ENCODE assay signal across 16 cellular contexts in the genomic region with DNA sequence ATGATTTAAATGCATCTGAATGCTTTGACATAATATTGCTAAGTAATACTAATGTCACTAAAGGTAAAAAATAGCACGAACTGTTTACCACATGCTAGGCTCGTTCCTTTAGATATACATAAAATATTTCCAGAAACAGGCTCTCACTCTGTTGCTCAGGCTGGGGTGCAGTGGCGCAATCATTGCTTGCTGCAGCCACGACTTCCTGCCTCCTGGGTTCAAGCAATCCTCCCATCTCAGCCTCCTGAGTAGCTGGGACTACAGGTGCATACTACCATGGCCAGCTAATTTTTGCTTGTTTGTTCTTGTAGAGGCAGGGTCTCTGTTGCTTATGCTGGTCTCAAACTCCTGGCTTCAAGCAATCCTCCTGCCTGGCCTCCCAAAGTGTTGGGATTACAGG.
DNase-seq lines count a peak whose midpoint lies in the region; ATAC-seq, FAIRE-seq and TF ChIP-seq lines count a peak whose summit lies in the region.
"Had no signal": no experiment of that assay in that cellular context is flagged by ENCODE, and none has a peak within 500 bp of the region (broad histone marks: within the 10 kb centered on the region; RNA-seq: fewer than 3 reads in every experiment).

No MANE protein-coding gene starts in this region.

- POLR2A ChIA-PET in K562 (lab: Yijun Ruan, JAX) = no interaction called here
- POLR2A ChIA-PET in CD8-positive, alpha-beta memory T cell (lab: Charles Lee) = no interaction called here

- no peak overlapping the region for H3K4me3 ChIP-seq in K562
- H3K4me3 ChIP-seq in GM23338 = no peak overlapping the region
- H3K4me3 ChIP-seq in CD8-positive, alpha-beta memory T cell (ENCODE audit: low read length) = no peak overlapping the region
- H3K4me3 ChIP-seq: HAP-1 had no signal

- no TSS peak for BruUV-seq in K562 (replicated peaks; lab: Mats Ljungman, UMichigan)

- H3K36me3 ChIP-seq in K562 (ENCODE audit: control insufficient read depth, insufficient read depth, low read length) (peaks cover 6% of the 10 kb centered on the region; the same call in 2 of the 3 replicates), GM23338 (ENCODE audit: insufficient read depth) (no peaks in the 10 kb centered on the region)
- H3K36me3 ChIP-seq in CD8-positive, alpha-beta memory T cell (ENCODE audit: insufficient read depth, low read length) = no peaks in the 10 kb centered on the region
- H3K36me3 ChIP-seq: HAP-1 had no signal

- H3K27ac ChIP-seq in K562 (ENCODE audit: extremely low read depth, low read depth, low read length) (no peak overlapping the region), GM23338 (ENCODE audit: low read depth) (no peak overlapping the region)
- no peak overlapping the region for H3K27ac ChIP-seq in CD8-positive, alpha-beta memory T cell (ENCODE audit: low read depth, low read length)

- H3F3A ChIP-seq in GM23338 (replicated peaks; ENCODE audit: low read depth) = no peaks in the 10 kb centered on the region

- no peak for TF ChIP-seq POLR2A in K562 (conservative IDR thresholded peaks at IDR 0.05)

- CTCF ChIA-PET in K562 (lab: Yijun Ruan, JAX; ENCODE audit: low intra/inter-chr PET ratio) = no interaction called here
- CTCF ChIA-PET in CD8-positive, alpha-beta memory T cell (lab: Charles Lee) = interaction anchor here (1.5 kb wide), 1 partner anchor 22 kb away, joined by 3 read pairs; no protein-coding TSS in a partner anchor

- H3K79me2 ChIP-seq in K562 (ENCODE audit: control insufficient read depth, insufficient read depth, low read length) = 0 out of 3 replicates have a peak, but pooled peaks cover 3% of the 10 kb centered on the region
- peaks cover 19% of the 10 kb centered on the region for H3K79me2 ChIP-seq in GM23338 (replicated peaks; ENCODE audit: insufficient read depth)

- no peak for TF ChIP-seq RAD21 in K562 (CRISPR knock-in tag; conservative IDR thresholded peaks at IDR 0.05 in 1 of 2, IDR thresholded peaks at IDR 0.05 in 1 of 2)

- in situ Hi-C loops in K562 (cut with MboI) = no loop called here

- no peaks in the 10 kb centered on the region for H3K9me3 ChIP-seq in K562 (replicated peaks; ENCODE audit: control insufficient read depth, insufficient read depth, low read depth, low read length)
- H3K9me3 ChIP-seq in CD8-positive, alpha-beta memory T cell (ENCODE audit: low read length) = no peaks in the 10 kb centered on the region
- H3K9me3 ChIP-seq: HAP-1 had no signal

- H3K4me1 ChIP-seq in K562 (replicated peaks in 1 of 2; ENCODE audit: control insufficient read depth in 2 of 2, insufficient read depth in 2 of 2, low read length in 2 of 2) = peaks cover 0 to 23% of the 10 kb centered on the region in 2 experiments; a peak in 3 of 5 replicates
- H3K4me1 ChIP-seq in GM23338 (ENCODE audit: insufficient read depth) = no peaks in the 10 kb centered on the region
- peaks cover 5% of the 10 kb centered on the region for H3K4me1 ChIP-seq in CD8-positive, alpha-beta memory T cell (ENCODE audit: insufficient read depth, low read length)
- H3K4me1 ChIP-seq: HAP-1 had no signal

- peaks cover 12% of the 10 kb centered on the region; the same call in 2 of the 3 replicates for H3K36me3 Mint-ChIP-seq in GM23338 (ENCODE audit: low read depth)
- peaks cover 9 to 19% (median 17%) of the 10 kb centered on the region in 3 donors for H3K36me3 Mint-ChIP-seq in CD8-positive, alpha-beta memory T cell

- H2AFZ ChIP-seq in K562 (ENCODE audit: low read depth, low read length) = no peak overlapping the region
- no peak overlapping the region for H2AFZ ChIP-seq in GM23338

- H4K20me1 ChIP-seq in K562 (replicated peaks; ENCODE audit: control insufficient read depth, insufficient read depth, low read length) (no peaks in the 10 kb centered on the region), GM23338 (replicated peaks; ENCODE audit: insufficient read depth) (no peaks in the 10 kb centered on the region; the same call in 1 of the 2 replicates)

- no peaks in the 10 kb centered on the region for H3K9me2 ChIP-seq in GM23338 (ENCODE audit: insufficient read depth)

- intact Hi-C loops in K562 (cut with micrococcal nuclease) = no loop called here

- no peak for ATAC-seq in K562
- ATAC-seq in GM23338 = no peak
- ATAC-seq in GM21367 (IDR thresholded peaks at IDR 0.05; ENCODE audit: unreplicated experiment) = no peak
- ATAC-seq: HepG2 had no signal

- no peak overlapping the region for H3K4me2 ChIP-seq in K562 (ENCODE audit: insufficient read depth, low read length)
- H3K4me2 ChIP-seq in GM23338 = no peak overlapping the region

- WGBS in K562 (ENCODE audit: insufficient coverage, low coverage, missing lambda C conversion rate) = 56% methylated on average over 4 of the region's 4 CpGs

- FAIRE-seq in K562 (lab: Jason Lieb, UNC) = no peak
- FAIRE-seq: D721Med, HepG2 had no signal

- no peak overlapping the region for H3K9ac ChIP-seq in K562 (ENCODE audit: insufficient read depth in 1 of 2, low read depth in 2 of 2, low read length in 2 of 2)

- H3K4me3 Mint-ChIP-seq in GM23338 = no peak overlapping the region
- H3K4me3 Mint-ChIP-seq in CD8-positive, alpha-beta memory T cell = no peak overlapping the region
- H3K4me3 Mint-ChIP-seq: B cell; CD4-positive, CD25-positive, alpha-beta regulatory T cell had no signal

- no peak for TF ChIP-seq CTCF in K562 (IDR thresholded peaks at IDR 0.05 in 2 of 3, conservative IDR thresholded peaks at IDR 0.05 in 1 of 3; ENCODE audit: insufficient read depth in 2 of 3, low read depth in 1 of 3, low read length in 3 of 3)
- no peak for TF ChIP-seq CTCF in GM23338 (conservative IDR thresholded peaks at IDR 0.05; ENCODE audit: low read depth in 2 of 2)

- H3K9me1 ChIP-seq in K562 (ENCODE audit: control insufficient read depth, insufficient read depth, low read length) = no peaks in the 10 kb centered on the region

- H3K27me3 ChIP-seq in K562 (ENCODE audit: control insufficient read depth in 2 of 2, insufficient read depth in 2 of 2, low read length in 2 of 2) (no peaks in the 10 kb centered on the region), GM23338 (ENCODE audit: insufficient read depth) (no peaks in the 10 kb centered on the region)
- H3K27me3 ChIP-seq in CD8-positive, alpha-beta memory T cell (ENCODE audit: insufficient read depth, low read length, poor library complexity, severe bottlenecking) = no peaks in the 10 kb centered on the region

- H3K27ac Mint-ChIP-seq in GM23338 = no peak overlapping the region
- H3K27ac Mint-ChIP-seq in CD8-positive, alpha-beta memory T cell = no peak overlapping the region
- H3K27ac Mint-ChIP-seq: B cell had no signal

- peaks cover 3% of the 10 kb centered on the region for H3K27me3 Mint-ChIP-seq in GM23338 (ENCODE audit: insufficient read depth, low read depth, poor library complexity)
- no peaks in the 10 kb centered on the region for H3K27me3 Mint-ChIP-seq in CD8-positive, alpha-beta memory T cell
- H3K27me3 Mint-ChIP-seq: B cell; CD4-positive, CD25-positive, alpha-beta regulatory T cell had no signal

- TF ChIP-seq EP300 in K562 (IDR thresholded peaks at IDR 0.05; ENCODE audit: low read length) = no peak

- H3K9me3 Mint-ChIP-seq in GM23338 = peaks cover 6% of the 10 kb centered on the region; the same call in 2 of the 3 replicates
- peaks cover 0 to 5% (median 0%) of the 10 kb centered on the region in 5 donors for H3K9me3 Mint-ChIP-seq in CD8-positive, alpha-beta memory T cell

- peaks cover 51% of the 10 kb centered on the region for H3K4me1 Mint-ChIP-seq in GM23338
- peaks cover 21 to 40% (median 38%) of the 10 kb centered on the region in 3 donors for H3K4me1 Mint-ChIP-seq in CD8-positive, alpha-beta memory T cell

- DNase-seq in NK-92 treated with Interleukin-12 subunit alpha and Interleukin-12 subunit beta, amount 100 ng/mL, for 24 hours (lab: John Stamatoyannopoulos, UW) = peak; percentile 9
- no peak for DNase-seq in NK-92 (lab: John Stamatoyannopoulos, UW; ENCODE audit: unreplicated experiment)
- DNase-seq in Kasumi-1 (lab: John Stamatoyannopoulos, UW) = peak; percentile 22 to 37
- DNase-seq in K562 (ENCODE audit: extremely low read depth in 1 of 4, low spot score in 3 of 4) = no peak
- no peak for DNase-seq in GM23338 (ENCODE audit: low spot score)
- no peak for DNase-seq in CD8-positive, alpha-beta memory T cell
- DNase-seq: 8988T; C1 segment of cervical spinal cord; Caco-2; CD4-positive, CD25-positive, alpha-beta regulatory T cell; GDM1 had no signal

TF ChIP-seq in K562, 482 proteins besides CTCF, POLR2A, EP300 and RAD21:
- TF ChIP-seq IRF2 (CRISPR knock-in tag; IDR thresholded peaks at IDR 0.05) = no peak
- TF ChIP-seq CEBPB (tag; IDR thresholded peaks at IDR 0.05) = peak; percentile 75
TF ChIP-seq in K562: peak in this region for 1.

TF ChIP-seq in GM23338, 12 proteins besides CTCF, POLR2A, EP300 and RAD21 (continues in another document):
- TF ChIP-seq, protein P1, sequence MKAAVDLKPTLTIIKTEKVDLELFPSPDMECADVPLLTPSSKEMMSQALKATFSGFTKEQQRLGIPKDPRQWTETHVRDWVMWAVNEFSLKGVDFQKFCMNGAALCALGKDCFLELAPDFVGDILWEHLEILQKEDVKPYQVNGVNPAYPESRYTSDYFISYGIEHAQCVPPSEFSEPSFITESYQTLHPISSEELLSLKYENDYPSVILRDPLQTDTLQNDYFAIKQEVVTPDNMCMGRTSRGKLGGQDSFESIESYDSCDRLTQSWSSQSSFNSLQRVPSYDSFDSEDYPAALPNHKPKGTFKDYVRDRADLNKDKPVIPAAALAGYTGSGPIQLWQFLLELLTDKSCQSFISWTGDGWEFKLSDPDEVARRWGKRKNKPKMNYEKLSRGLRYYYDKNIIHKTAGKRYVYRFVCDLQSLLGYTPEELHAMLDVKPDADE (IDR thresholded peaks at IDR 0.05) = no peak

Comparison
In these comparisons a context has a peak if more than half of its experiments do, and no peak if none do; other contexts are left out.
1. DNase-seq: peak in NK-92 treated with Interleukin-12 subunit alpha and Interleukin-12 subunit beta, amount 100 ng/mL, for 24 hours (single experiment) and Kasumi-1 (2 of 2); none in NK-92 (single experiment), K562 (0 of 4), GM23338 (single experiment) and CD8-positive, alpha-beta memory T cell (0 of 5).